26 cellular contexts compared by ENCODE assay signal in the genomic region with DNA sequence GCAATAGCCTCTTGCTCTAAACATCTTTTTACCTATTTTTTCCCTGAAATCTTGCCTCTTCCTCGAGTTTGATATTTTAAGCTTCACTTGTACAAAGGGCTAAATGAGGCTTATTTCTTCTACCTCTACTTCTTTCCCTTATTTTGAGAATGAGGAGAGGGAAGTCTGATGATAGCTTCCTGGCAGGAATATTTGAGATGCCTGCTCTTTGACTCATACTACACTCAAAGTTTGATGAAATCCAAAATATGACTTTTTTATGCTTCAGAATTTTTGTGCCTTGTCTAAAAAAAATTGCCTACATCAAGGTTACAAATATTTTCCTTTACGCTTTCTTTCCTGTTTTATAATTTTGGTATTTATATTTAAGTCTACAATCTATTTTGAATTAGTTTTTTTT.
DNase-seq lines count a peak whose midpoint lies in the region; TF ChIP-seq lines count a peak whose summit lies in the region.
"Had no signal": no experiment of that assay in that cellular context is flagged by ENCODE, and none has a peak within 500 bp of the region (broad histone marks: within the 10 kb centered on the region; RNA-seq: fewer than 3 reads in every experiment).

No MANE protein-coding gene starts in this region.

- no peaks in the 10 kb centered on the region for H3K79me2 ChIP-seq in hepatocyte

- H3K4me1 ChIP-seq in adipocyte (ENCODE audit: control insufficient read depth, insufficient read depth, low read length) (peaks cover 7% of the 10 kb centered on the region), hepatocyte (ENCODE audit: insufficient read depth) (no peaks in the 10 kb centered on the region)
- H3K4me1 ChIP-seq: neural progenitor cell, right lobe of liver, vagina had no signal

- no peak overlapping the region for H2AFZ ChIP-seq in hepatocyte
- H2AFZ ChIP-seq: neural progenitor cell had no signal

- TF ChIP-seq CTCF in fibroblast of the aortic adventitia (IDR thresholded peaks at IDR 0.05; ENCODE audit: insufficient read depth, low read length), result no peak
- TF ChIP-seq CTCF in hepatocyte (IDR thresholded peaks at IDR 0.05; ENCODE audit: poor library complexity), result no peak

- H3K27me3 ChIP-seq in adipocyte (replicated peaks; ENCODE audit: control insufficient read depth, insufficient read depth, low read length) (no peaks in the 10 kb centered on the region), hepatocyte (no peaks in the 10 kb centered on the region)
- H3K27me3 ChIP-seq: foreskin keratinocyte, neural progenitor cell, right lobe of liver, SJCRH30, vagina had no signal

- H3K36me3 ChIP-seq in adipocyte (ENCODE audit: control insufficient read depth, insufficient read depth, low read length, severe bottlenecking) (no peaks in the 10 kb centered on the region), hepatocyte (replicated peaks; ENCODE audit: insufficient read depth, low read depth) (no peaks in the 10 kb centered on the region)
- H3K36me3 ChIP-seq: neural progenitor cell, right lobe of liver, SJCRH30, vagina had no signal

- H3K9me3 ChIP-seq in adipocyte (ENCODE audit: control insufficient read depth, low read length) (peaks cover 4% of the 10 kb centered on the region), hepatocyte (ENCODE audit: low read depth) (peaks cover 5% of the 10 kb centered on the region)
- H3K9me3 ChIP-seq: right lobe of liver, SJCRH30, vagina had no signal

- H4K20me1 ChIP-seq in hepatocyte (ENCODE audit: insufficient read depth, poor library complexity, severe bottlenecking), result no peaks in the 10 kb centered on the region

- WGBS in hepatocyte (ENCODE audit: low lambda C conversion rate, missing lambda C conversion rate), result 77% methylated on average over 2 of the region's 2 CpGs

- H3K27ac ChIP-seq in hepatocyte, result no peak overlapping the region
- H3K27ac ChIP-seq: foreskin keratinocyte, KMS-11, neural progenitor cell, right lobe of liver, SJCRH30, vagina had no signal

- DNase-seq in GM04504 (ENCODE audit: low read depth) (peak; percentile 13), adipocyte (ENCODE audit: low read depth) (peak; percentile 38), fibroblast of the aortic adventitia (ENCODE audit: low read depth) (peak; percentile 41), stromal cell of bone marrow (ENCODE audit: low read depth) (peak; percentile 1), hepatocyte (ENCODE audit: low spot score) (no peak), DMS 273 (lab: John Stamatoyannopoulos, UW; ENCODE audit: unreplicated experiment) (no peak), islet precursor cell (no peak), NCI-H1694 (lab: John Stamatoyannopoulos, UW) (no peak)
- DNase-seq: activated CD4-positive, alpha-beta T cell treated with anti-CD3 and anti-CD28 coated beads for 1 hour; activated CD8-positive, alpha-beta T cell treated with anti-CD3 and anti-CD28 coated beads, Interleukin-2, amount 10 ng/mL, durations not matched to agents 7 days and 5 days; activated effector memory CD4-positive, alpha-beta T cell treated with Interleukin-2 at 50 U/mL for 16 hours; aorta; CD8-positive, alpha-beta T cell; cerebellar nuclear complex; NCI-H1436; NCI-H446 treated with DMSO at 0.1 percent for 48 hours; NCI-H82; posterior cingulate gyrus; right lobe of liver; SJCRH30; stimulated activated naive B cell treated with anti-CD40 and anti-IgM and Interleukin-4, amounts not matched to agents 10 μg/mL and 1 μg/mL and 100 μg/mL, for 72 hours; T-helper 1 cell had no signal

- H3K9me2 ChIP-seq in hepatocyte (replicated peaks; ENCODE audit: insufficient read depth), result no peaks in the 10 kb centered on the region

- H3K4me3 ChIP-seq in adipocyte (ENCODE audit: low read length), result no peak overlapping the region
- no peak overlapping the region for H3K4me3 ChIP-seq in fibroblast of the aortic adventitia (ENCODE audit: low read depth, low read length)
- H3K4me3 ChIP-seq in hepatocyte, result no peak overlapping the region
- H3K4me3 ChIP-seq: neural progenitor cell, right lobe of liver, SJCRH30, vagina had no signal

- no peak overlapping the region for H3K9ac ChIP-seq in adipocyte (ENCODE audit: low read length)
- H3K9ac ChIP-seq: KMS-11, neural progenitor cell had no signal

- no peak overlapping the region for H3K4me2 ChIP-seq in hepatocyte
- H3K4me2 ChIP-seq: KMS-11, neural progenitor cell had no signal

Comparison
In these comparisons a context has a peak if more than half of its experiments do, and no peak if none do; other contexts are left out.
1. DNase-seq: peak in GM04504 (single experiment), adipocyte (single experiment), fibroblast of the aortic adventitia (single experiment) and stromal cell of bone marrow (single experiment); none in hepatocyte (single experiment), DMS 273 (single experiment), islet precursor cell (single experiment) and NCI-H1694 (single experiment).